ENCODE assay signal across 22 cellular contexts in the genomic region with DNA sequence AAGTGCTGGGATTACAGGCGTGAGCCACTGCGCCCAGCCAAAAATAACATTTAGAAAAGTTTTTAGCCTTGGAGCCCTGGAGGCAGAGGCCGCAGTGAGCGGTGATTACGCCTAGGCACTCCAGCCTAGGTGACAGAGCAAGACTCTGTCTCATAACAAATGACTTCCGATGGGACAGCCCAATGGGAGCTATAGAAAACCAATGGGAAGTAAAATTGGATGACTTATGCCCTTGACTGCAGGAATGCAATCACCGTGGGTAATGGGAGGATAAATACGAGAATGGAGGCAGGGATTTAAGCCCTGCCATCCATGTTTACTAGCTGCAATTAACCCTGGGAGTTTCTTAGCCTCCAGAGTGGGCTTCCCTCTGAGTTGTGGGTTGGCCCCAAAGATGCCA.
"Had no signal": no experiment of that assay in that cellular context is flagged by ENCODE, and none has a peak within 500 bp of the region (broad histone marks: within the 10 kb centered on the region; RNA-seq: fewer than 3 reads in every experiment).

No MANE protein-coding gene starts in this region.

- H3K4me1 ChIP-seq: breast epithelium, foreskin keratinocyte had no signal

- H3K27ac ChIP-seq: foreskin keratinocyte had no signal

- FAIRE-seq: colon, kidney had no signal

- H3K36me3 Mint-ChIP-seq: activated CD4-positive, alpha-beta memory T cell treated with anti-CD3 and anti-CD28 coated beads for 36 hours; activated naive CD8-positive, alpha-beta T cell treated with anti-CD3 and anti-CD28 coated beads for 36 hours; natural killer cell had no signal

- H3K9me3 Mint-ChIP-seq: activated CD4-positive, alpha-beta memory T cell treated with anti-CD3 and anti-CD28 coated beads for 36 hours; activated naive CD8-positive, alpha-beta T cell treated with anti-CD3 and anti-CD28 coated beads for 36 hours; central memory CD8-positive, alpha-beta T cell; natural killer cell; stimulated activated naive CD8-positive, alpha-beta T cell treated with anti-CD3 and anti-CD28 coated beads, Interleukin-15, Interleukin-2, amounts not matched to agents 100 ng/mL and 50 ng/mL, for 24 hours had no signal

- H3K9me3 ChIP-seq: breast epithelium, lower lobe of right lung, tibial artery had no signal

- H3K36me3 ChIP-seq: breast epithelium, lower lobe of right lung, tibial artery had no signal

- DNase-seq: activated CD4-positive, alpha-beta memory T cell treated with anti-CD3 and anti-CD28 coated beads for 36 hours; activated CD4-positive, alpha-beta T cell treated with anti-CD3 and anti-CD28 coated beads for 4 hours; activated CD4-positive, CD25-positive, alpha-beta regulatory T cell; activated gamma-delta T cell; activated naive CD8-positive, alpha-beta T cell treated with anti-CD3 and anti-CD28 coated beads for 36 hours; amniotic stem cell; effector memory CD4-positive, alpha-beta T cell; foreskin keratinocyte; kidney; lower lobe of right lung; mesendoderm; natural killer cell; stimulated activated CD4-positive, alpha-beta T cell treated with anti-CD3 and anti-CD28 coated beads, Interleukin-4, amount 100 ng/mL, for 24 hours; substantia nigra; T-helper 1 cell; T1000; tibial artery had no signal

- ATAC-seq: foreskin keratinocyte, lower lobe of right lung, natural killer cell had no signal

- H3K27me3 Mint-ChIP-seq: activated CD4-positive, alpha-beta memory T cell treated with anti-CD3 and anti-CD28 coated beads for 36 hours; activated naive CD8-positive, alpha-beta T cell treated with anti-CD3 and anti-CD28 coated beads for 36 hours; central memory CD8-positive, alpha-beta T cell; progenitor cell of endocrine pancreas; stimulated activated naive CD8-positive, alpha-beta T cell treated with anti-CD3 and anti-CD28 coated beads, Interleukin-15, Interleukin-2, amounts not matched to agents 100 ng/mL and 50 ng/mL, for 24 hours had no signal

- H3K27ac Mint-ChIP-seq: progenitor cell of endocrine pancreas had no signal

- H3K27me3 ChIP-seq: breast epithelium, foreskin keratinocyte, tibial artery had no signal
